ENCODE assay signal across 3 cellular contexts in the genomic region with DNA sequence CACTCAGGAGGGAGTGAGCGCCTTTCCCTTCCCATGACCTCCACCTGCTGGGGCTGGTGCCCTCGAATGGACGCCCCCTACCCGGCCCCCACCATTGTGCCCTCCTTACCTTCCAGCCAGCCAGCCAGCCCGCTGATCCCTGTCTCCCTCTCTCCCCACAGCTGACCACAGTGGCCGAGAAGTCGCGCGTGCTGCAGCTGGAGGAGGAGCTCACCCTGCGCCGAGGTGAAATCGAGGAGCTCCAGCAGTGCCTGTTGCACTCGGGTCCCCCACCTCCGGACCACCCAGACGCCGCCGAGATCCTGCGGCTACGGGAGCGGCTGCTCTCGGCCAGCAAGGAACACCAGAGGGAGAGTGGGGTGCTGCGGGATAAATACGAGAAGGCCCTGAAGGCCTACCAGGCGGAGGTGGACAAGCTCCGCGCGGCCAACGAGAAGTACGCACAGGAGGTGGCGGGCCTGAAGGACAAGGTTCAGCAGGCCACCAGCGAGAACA.
TF ChIP-seq lines count a peak whose summit lies in the region.

No MANE protein-coding gene starts in this region.

TF ChIP-seq in SK-N-SH, 30 proteins besides CTCF, POLR2A, EP300 and RAD21:
- TF ChIP-seq, protein P1, sequence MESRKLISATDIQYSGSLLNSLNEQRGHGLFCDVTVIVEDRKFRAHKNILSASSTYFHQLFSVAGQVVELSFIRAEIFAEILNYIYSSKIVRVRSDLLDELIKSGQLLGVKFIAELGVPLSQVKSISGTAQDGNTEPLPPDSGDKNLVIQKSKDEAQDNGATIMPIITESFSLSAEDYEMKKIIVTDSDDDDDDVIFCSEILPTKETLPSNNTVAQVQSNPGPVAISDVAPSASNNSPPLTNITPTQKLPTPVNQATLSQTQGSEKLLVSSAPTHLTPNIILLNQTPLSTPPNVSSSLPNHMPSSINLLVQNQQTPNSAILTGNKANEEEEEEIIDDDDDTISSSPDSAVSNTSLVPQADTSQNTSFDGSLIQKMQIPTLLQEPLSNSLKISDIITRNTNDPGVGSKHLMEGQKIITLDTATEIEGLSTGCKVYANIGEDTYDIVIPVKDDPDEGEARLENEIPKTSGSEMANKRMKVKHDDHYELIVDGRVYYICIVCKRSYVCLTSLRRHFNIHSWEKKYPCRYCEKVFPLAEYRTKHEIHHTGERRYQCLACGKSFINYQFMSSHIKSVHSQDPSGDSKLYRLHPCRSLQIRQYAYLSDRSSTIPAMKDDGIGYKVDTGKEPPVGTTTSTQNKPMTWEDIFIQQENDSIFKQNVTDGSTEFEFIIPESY (IDR thresholded peaks at IDR 0.05; ENCODE audit: borderline replicate concordance, low read depth) = no peak
- no peak for TF ChIP-seq RXRA (IDR thresholded peaks at IDR 0.05; ENCODE audit: borderline replicate concordance, low read depth)
- no peak for TF ChIP-seq TAF1 (IDR thresholded peaks at IDR 0.05; ENCODE audit: borderline replicate concordance, low read depth, low read length)
- TF ChIP-seq EZH2phosphoT487 (IDR thresholded peaks at IDR 0.05; ENCODE audit: borderline replicate concordance, low read depth) = no peak
- TF ChIP-seq TEAD4 (IDR thresholded peaks at IDR 0.05; ENCODE audit: borderline replicate concordance, insufficient read depth) = no peak
- TF ChIP-seq TCF12 (IDR thresholded peaks at IDR 0.05) = no peak

TF ChIP-seq in SK-N-SH treated with all-trans-retinoic acid at 6 μM for 48 hours, 23 proteins besides CTCF, POLR2A, EP300 and RAD21:
- TF ChIP-seq ARNTL (CRISPR knock-in tag; IDR thresholded peaks at IDR 0.05; ENCODE audit: borderline replicate concordance, low read depth) (no peak), ISL1 (CRISPR knock-in tag; IDR thresholded peaks at IDR 0.05) (no peak), SNAI2 (CRISPR knock-in tag; IDR thresholded peaks at IDR 0.05) (no peak), CSDC2 (CRISPR knock-in tag; IDR thresholded peaks at IDR 0.05) (no peak), OSR1 (CRISPR knock-in tag; IDR thresholded peaks at IDR 0.05) (no peak), PPARA (CRISPR knock-in tag; IDR thresholded peaks at IDR 0.05; ENCODE audit: borderline replicate concordance) (no peak), GLIS3 (CRISPR knock-in tag; IDR thresholded peaks at IDR 0.05) (no peak), RARB (CRISPR knock-in tag; IDR thresholded peaks at IDR 0.05) (no peak), ZFP3 (CRISPR knock-in tag; IDR thresholded peaks at IDR 0.05) (no peak)
- TF ChIP-seq, protein P2, sequence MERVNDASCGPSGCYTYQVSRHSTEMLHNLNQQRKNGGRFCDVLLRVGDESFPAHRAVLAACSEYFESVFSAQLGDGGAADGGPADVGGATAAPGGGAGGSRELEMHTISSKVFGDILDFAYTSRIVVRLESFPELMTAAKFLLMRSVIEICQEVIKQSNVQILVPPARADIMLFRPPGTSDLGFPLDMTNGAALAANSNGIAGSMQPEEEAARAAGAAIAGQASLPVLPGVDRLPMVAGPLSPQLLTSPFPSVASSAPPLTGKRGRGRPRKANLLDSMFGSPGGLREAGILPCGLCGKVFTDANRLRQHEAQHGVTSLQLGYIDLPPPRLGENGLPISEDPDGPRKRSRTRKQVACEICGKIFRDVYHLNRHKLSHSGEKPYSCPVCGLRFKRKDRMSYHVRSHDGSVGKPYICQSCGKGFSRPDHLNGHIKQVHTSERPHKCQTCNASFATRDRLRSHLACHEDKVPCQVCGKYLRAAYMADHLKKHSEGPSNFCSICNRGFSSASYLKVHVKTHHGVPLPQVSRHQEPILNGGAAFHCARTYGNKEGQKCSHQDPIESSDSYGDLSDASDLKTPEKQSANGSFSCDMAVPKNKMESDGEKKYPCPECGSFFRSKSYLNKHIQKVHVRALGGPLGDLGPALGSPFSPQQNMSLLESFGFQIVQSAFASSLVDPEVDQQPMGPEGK (CRISPR knock-in tag; IDR thresholded peaks at IDR 0.05; ENCODE audit: borderline replicate concordance) = no peak
- TF ChIP-seq, protein P3, sequence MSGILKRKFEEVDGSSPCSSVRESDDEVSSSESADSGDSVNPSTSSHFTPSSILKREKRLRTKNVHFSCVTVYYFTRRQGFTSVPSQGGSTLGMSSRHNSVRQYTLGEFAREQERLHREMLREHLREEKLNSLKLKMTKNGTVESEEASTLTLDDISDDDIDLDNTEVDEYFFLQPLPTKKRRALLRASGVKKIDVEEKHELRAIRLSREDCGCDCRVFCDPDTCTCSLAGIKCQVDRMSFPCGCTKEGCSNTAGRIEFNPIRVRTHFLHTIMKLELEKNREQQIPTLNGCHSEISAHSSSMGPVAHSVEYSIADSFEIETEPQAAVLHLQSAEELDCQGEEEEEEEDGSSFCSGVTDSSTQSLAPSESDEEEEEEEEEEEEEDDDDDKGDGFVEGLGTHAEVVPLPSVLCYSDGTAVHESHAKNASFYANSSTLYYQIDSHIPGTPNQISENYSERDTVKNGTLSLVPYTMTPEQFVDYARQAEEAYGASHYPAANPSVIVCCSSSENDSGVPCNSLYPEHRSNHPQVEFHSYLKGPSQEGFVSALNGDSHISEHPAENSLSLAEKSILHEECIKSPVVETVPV (CRISPR knock-in tag; IDR thresholded peaks at IDR 0.05) = no peak
- TF ChIP-seq, protein P4, sequence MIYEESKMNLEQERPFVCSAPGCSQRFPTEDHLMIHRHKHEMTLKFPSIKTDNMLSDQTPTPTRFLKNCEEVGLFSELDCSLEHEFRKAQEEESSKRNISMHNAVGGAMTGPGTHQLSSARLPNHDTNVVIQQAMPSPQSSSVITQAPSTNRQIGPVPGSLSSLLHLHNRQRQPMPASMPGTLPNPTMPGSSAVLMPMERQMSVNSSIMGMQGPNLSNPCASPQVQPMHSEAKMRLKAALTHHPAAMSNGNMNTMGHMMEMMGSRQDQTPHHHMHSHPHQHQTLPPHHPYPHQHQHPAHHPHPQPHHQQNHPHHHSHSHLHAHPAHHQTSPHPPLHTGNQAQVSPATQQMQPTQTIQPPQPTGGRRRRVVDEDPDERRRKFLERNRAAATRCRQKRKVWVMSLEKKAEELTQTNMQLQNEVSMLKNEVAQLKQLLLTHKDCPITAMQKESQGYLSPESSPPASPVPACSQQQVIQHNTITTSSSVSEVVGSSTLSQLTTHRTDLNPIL (CRISPR knock-in tag; IDR thresholded peaks at IDR 0.05; ENCODE audit: low read depth) = no peak
- TF ChIP-seq, protein P5, sequence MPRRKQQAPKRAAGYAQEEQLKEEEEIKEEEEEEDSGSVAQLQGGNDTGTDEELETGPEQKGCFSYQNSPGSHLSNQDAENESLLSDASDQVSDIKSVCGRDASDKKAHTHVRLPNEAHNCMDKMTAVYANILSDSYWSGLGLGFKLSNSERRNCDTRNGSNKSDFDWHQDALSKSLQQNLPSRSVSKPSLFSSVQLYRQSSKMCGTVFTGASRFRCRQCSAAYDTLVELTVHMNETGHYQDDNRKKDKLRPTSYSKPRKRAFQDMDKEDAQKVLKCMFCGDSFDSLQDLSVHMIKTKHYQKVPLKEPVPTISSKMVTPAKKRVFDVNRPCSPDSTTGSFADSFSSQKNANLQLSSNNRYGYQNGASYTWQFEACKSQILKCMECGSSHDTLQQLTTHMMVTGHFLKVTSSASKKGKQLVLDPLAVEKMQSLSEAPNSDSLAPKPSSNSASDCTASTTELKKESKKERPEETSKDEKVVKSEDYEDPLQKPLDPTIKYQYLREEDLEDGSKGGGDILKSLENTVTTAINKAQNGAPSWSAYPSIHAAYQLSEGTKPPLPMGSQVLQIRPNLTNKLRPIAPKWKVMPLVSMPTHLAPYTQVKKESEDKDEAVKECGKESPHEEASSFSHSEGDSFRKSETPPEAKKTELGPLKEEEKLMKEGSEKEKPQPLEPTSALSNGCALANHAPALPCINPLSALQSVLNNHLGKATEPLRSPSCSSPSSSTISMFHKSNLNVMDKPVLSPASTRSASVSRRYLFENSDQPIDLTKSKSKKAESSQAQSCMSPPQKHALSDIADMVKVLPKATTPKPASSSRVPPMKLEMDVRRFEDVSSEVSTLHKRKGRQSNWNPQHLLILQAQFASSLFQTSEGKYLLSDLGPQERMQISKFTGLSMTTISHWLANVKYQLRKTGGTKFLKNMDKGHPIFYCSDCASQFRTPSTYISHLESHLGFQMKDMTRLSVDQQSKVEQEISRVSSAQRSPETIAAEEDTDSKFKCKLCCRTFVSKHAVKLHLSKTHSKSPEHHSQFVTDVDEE (CRISPR knock-in tag; IDR thresholded peaks at IDR 0.05) = no peak

TF ChIP-seq in IMR-90, 13 proteins besides CTCF, POLR2A, EP300 and RAD21:
- TF ChIP-seq CEBPB (IDR thresholded peaks at IDR 0.05; ENCODE audit: low read depth, low read length) = no peak
- TF ChIP-seq MAZ (IDR thresholded peaks at IDR 0.05; ENCODE audit: borderline replicate concordance, low read depth, low read length) = no peak
- no peak for TF ChIP-seq NFE2L2 (IDR thresholded peaks at IDR 0.05; ENCODE audit: low read depth, low read length)
- no peak for TF ChIP-seq SMC3 (IDR thresholded peaks at IDR 0.05; ENCODE audit: low read depth, low read length)
